ENCODE assay signal across 1 cellular context in genomic region chr3:129593595-129594339, GRCh38.
TF ChIP-seq lines count a peak whose summit lies in the region.

No MANE protein-coding gene starts in this region.

TF ChIP-seq in endothelial cell of umbilical vein, 7 proteins besides CTCF, POLR2A, EP300 and RAD21:
- TF ChIP-seq FOS (IDR thresholded peaks at IDR 0.05; ENCODE audit: borderline replicate concordance, insufficient read depth, low read length) (no peak), MAX (IDR thresholded peaks at IDR 0.05; ENCODE audit: insufficient read depth, insufficient read length) (no peak)
